9 cellular contexts compared by ENCODE assay signal in the genomic region with DNA sequence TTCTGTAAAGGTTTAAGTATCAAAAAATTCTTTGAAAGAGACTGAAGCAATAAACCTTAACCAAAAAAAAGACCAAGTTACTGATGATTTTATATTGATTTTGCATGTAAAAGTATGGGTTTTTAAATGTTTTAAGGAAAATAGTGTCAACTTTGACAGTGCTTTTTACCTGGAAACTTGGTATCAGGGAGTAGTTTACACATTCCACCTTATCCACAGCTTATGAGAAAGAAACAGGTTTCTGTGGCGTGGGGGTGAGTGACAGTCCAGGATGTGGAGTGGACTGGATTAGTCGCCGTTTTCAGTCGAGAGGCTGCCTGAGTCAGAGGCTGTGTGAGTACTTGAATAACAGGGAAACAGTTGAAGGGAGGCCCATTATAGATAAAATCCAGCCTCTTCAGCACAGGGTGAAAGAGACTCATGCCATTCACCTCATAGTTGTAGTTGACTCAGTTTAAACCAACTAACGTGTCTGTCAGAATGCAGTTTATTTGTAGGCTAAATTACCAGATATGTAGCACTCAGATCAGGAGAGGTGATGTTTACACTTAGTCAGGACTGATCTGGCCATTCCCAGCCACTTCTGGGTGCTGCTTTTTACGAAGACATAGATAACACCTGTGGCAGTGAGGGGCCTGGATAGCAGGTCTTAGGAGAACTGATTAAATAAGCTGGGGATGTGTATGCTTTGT. TPM values are rescaled to one million over a fixed set of nuclear protein-coding genes. Genes with fewer than 3 reads are reported as not detected.
DNase-seq lines count a peak whose midpoint lies in the region; ATAC-seq, FAIRE-seq and TF ChIP-seq lines count a peak whose summit lies in the region.
"Had no signal": no experiment of that assay in that cellular context is flagged by ENCODE, and none has a peak within 500 bp of the region (broad histone marks: within the 10 kb centered on the region; RNA-seq: fewer than 3 reads in every experiment).

No MANE protein-coding gene starts in this region.

- H3K27me3 ChIP-seq in endodermal cell (ENCODE audit: control insufficient read depth, insufficient read depth, low read length, poor library complexity, severe bottlenecking) = no peaks in the 10 kb centered on the region
- no peaks in the 10 kb centered on the region for H3K27me3 ChIP-seq in trophoblast cell (ENCODE audit: insufficient read depth, low read length)

- peaks cover 21% of the 10 kb centered on the region for H3K36me3 Mint-ChIP-seq in endodermal cell (ENCODE audit: low read depth)

- H3K36me3 ChIP-seq in endodermal cell (ENCODE audit: control insufficient read depth, insufficient read depth, low read length) = peaks cover 5% of the 10 kb centered on the region
- H3K36me3 ChIP-seq in trophoblast cell (ENCODE audit: control insufficient read depth in 1 of 2, insufficient read depth in 2 of 2, low read length in 2 of 2) = peaks cover 0 to 2% of the 10 kb centered on the region in 2 experiments

- H3K27ac ChIP-seq in endodermal cell (ENCODE audit: low read depth, low read length) = no peak overlapping the region
- peak overlapping the region; percentile 33 for H3K27ac ChIP-seq in trophoblast cell (ENCODE audit: low read depth, low read length)

- peaks cover 52% of the 10 kb centered on the region for H3K4me1 Mint-ChIP-seq in endodermal cell

- peak overlapping the region; percentile 81 for H3K9ac ChIP-seq in endodermal cell (ENCODE audit: extremely low read depth, low read length, poor library complexity, severe bottlenecking)
- H3K9ac ChIP-seq in trophoblast cell (ENCODE audit: low read length) = no peak overlapping the region

- FAIRE-seq in GM19239 (lab: Jason Lieb, UNC) = peak; percentile 21
- FAIRE-seq: TTC549 had no signal

- H2BK120ac ChIP-seq in trophoblast cell (ENCODE audit: insufficient read depth, low read length, poor library complexity) = no peak overlapping the region

- H3K4me3 ChIP-seq in endodermal cell (ENCODE audit: low read length) = peak overlapping the region; percentile 71
- H3K4me3 ChIP-seq in trophoblast cell (ENCODE audit: low read depth, low read length) = no peak overlapping the region

- no peak overlapping the region for H4K8ac ChIP-seq in trophoblast cell (ENCODE audit: low read depth, low read length)

- H3K4me1 ChIP-seq in endodermal cell (ENCODE audit: control insufficient read depth, insufficient read depth, low read length) = peaks cover 19% of the 10 kb centered on the region
- peaks cover 0 to 4% of the 10 kb centered on the region in 2 experiments for H3K4me1 ChIP-seq in trophoblast cell (ENCODE audit: control insufficient read depth in 1 of 2, insufficient read depth in 2 of 2, low read length in 2 of 2)

- H3K9me3 ChIP-seq in endodermal cell (ENCODE audit: control insufficient read depth, low read length) (no peaks in the 10 kb centered on the region), trophoblast cell (ENCODE audit: insufficient read depth, low read depth, low read length) (no peaks in the 10 kb centered on the region)

- no peak for TF ChIP-seq CTCF in endodermal cell (conservative IDR thresholded peaks at IDR 0.05)

- H3K14ac ChIP-seq in trophoblast cell (ENCODE audit: low read length) = no peak overlapping the region

- peak overlapping the region; percentile 94 for H3K27ac Mint-ChIP-seq in endodermal cell

- no peak overlapping the region for H4K12ac ChIP-seq in trophoblast cell (ENCODE audit: low read depth, low read length)

- no peak overlapping the region for H3K18ac ChIP-seq in trophoblast cell (ENCODE audit: low read length)

- no peak overlapping the region for H2AFZ ChIP-seq in trophoblast cell (ENCODE audit: insufficient read depth, low read length, poor library complexity)

- H3K4me3 Mint-ChIP-seq in endodermal cell = peak overlapping the region; percentile 26

- H2BK12ac ChIP-seq in trophoblast cell (ENCODE audit: low read length) = no peak overlapping the region

- DNase-seq in GM19239 (ENCODE audit: insufficient read length, low spot score) (no peak), endodermal cell (peak; percentile 71), trophoblast cell (no peak), DMS 273 (lab: John Stamatoyannopoulos, UW; ENCODE audit: unreplicated experiment) (no peak), NCI-H146 (lab: John Stamatoyannopoulos, UW) (no peak), NCI-H187 treated with DMSO at 0.1 percent for 48 hours (lab: John Stamatoyannopoulos, UW) (no peak)
- peak; percentile 42 for DNase-seq in activated CD4-positive, CD25-positive, alpha-beta regulatory T cell treated with anti-CD3 and anti-CD28 coated beads, Interleukin-2, amount 50 U/mL, for 16 hours (ENCODE audit: low read depth, low spot score)

- WGBS in endodermal cell (ENCODE audit: insufficient coverage in 1 of 2, insufficient read length in 1 of 2), 2 experiments = 35 to 45% methylated on average over 4 to 6 of the region's 6 CpGs
- WGBS in trophoblast cell (ENCODE audit: extremely low coverage, insufficient coverage, insufficient read length) = no CpG with 5 or more reads among the region's 6 CpGs

- peak; percentile 39 for ATAC-seq in HG03439 (IDR thresholded peaks at IDR 0.05; ENCODE audit: unreplicated experiment)

- no peak overlapping the region for H3K23ac ChIP-seq in trophoblast cell (ENCODE audit: low read length)

- no peak overlapping the region for H4K91ac ChIP-seq in trophoblast cell (ENCODE audit: low read depth, low read length)

- H3K9me3 Mint-ChIP-seq in endodermal cell = no peaks in the 10 kb centered on the region

- no peak overlapping the region for H2AK5ac ChIP-seq in trophoblast cell (ENCODE audit: low read length)

- no peaks in the 10 kb centered on the region for H3K79me1 ChIP-seq in trophoblast cell (ENCODE audit: low read length)

- H3K4me2 ChIP-seq in trophoblast cell (ENCODE audit: low read length) = no peak overlapping the region

- H3K27me3 Mint-ChIP-seq in endodermal cell (ENCODE audit: insufficient read depth) = no peaks in the 10 kb centered on the region

- no peak overlapping the region for H2BK5ac ChIP-seq in trophoblast cell (ENCODE audit: low read depth, low read length, poor library complexity)

- no peaks in the 10 kb centered on the region for H3K79me2 ChIP-seq in trophoblast cell (ENCODE audit: control insufficient read depth, insufficient read depth, low read length, poor library complexity)

- no peak overlapping the region for H3K4ac ChIP-seq in trophoblast cell (ENCODE audit: low read depth, low read length)

RNA-seq across cellular contexts. Expression of a gene that starts 0.6 kb away (rescaled TPM):
- under 1 TPM in 1 of 2 donors, not detected in 1; 0.62 TPM for total RNA-seq in endodermal cell
- polyA plus RNA-seq in endodermal cell (2013, experiment 1 of 2) = 0.18 TPM
- polyA plus RNA-seq in endodermal cell (2013, experiment 2 of 2) = 0.29 TPM
- 0.16 and 0.19 TPM in 2 replicates for polyA plus RNA-seq in trophoblast cell (2013)

RNA-seq across cellular contexts. Expression of a gene that starts 49.6 kb away (rescaled TPM):
- not detected for total RNA-seq in endodermal cell
- polyA plus RNA-seq in endodermal cell (2013, experiment 1 of 2) = not detected
- not detected for polyA plus RNA-seq in endodermal cell (2013, experiment 2 of 2)
- not detected in 2 replicates for polyA plus RNA-seq in trophoblast cell (2013)

Comparison
In these comparisons a context has a peak if more than half of its experiments do, and no peak if none do; other contexts are left out.
1. DNase-seq: peak in activated CD4-positive, CD25-positive, alpha-beta regulatory T cell treated with anti-CD3 and anti-CD28 coated beads, Interleukin-2, amount 50 U/mL, for 16 hours (single experiment) and endodermal cell (single experiment); none in GM19239 (single experiment), trophoblast cell (0 of 2), DMS 273 (single experiment), NCI-H146 (single experiment) and NCI-H187 treated with DMSO at 0.1 percent for 48 hours (single experiment).